In genomic region chr1:197546989-197547388, GRCh38 we compare ENCODE assay signal across 1 cellular context.
TF ChIP-seq lines count a peak whose summit lies in the region.

No MANE protein-coding gene starts in this region.

TF ChIP-seq in HepG2, 621 proteins besides CTCF, POLR2A, EP300 and RAD21 (continued from another document):
- TF ChIP-seq THRA (CRISPR knock-in tag; IDR thresholded peaks at IDR 0.05; ENCODE audit: borderline replicate concordance) (no peak), CBX5 (CRISPR knock-in tag; IDR thresholded peaks at IDR 0.05; ENCODE audit: borderline replicate concordance) (no peak), ZBTB40 (IDR thresholded peaks at IDR 0.05) (no peak), ZBTB40 (CRISPR knock-in tag; IDR thresholded peaks at IDR 0.05) (no peak), ZMYM2 (CRISPR knock-in tag; IDR thresholded peaks at IDR 0.05) (no peak), ZNF747 (CRISPR knock-in tag; IDR thresholded peaks at IDR 0.05; ENCODE audit: borderline replicate concordance) (no peak), THAP9 (CRISPR knock-in tag; IDR thresholded peaks at IDR 0.05; ENCODE audit: borderline replicate concordance) (no peak), SIN3A (IDR thresholded peaks at IDR 0.05; ENCODE audit: borderline replicate concordance, low read depth, low read length) (no peak), ZBTB20 (CRISPR knock-in tag; IDR thresholded peaks at IDR 0.05; ENCODE audit: borderline replicate concordance, low read depth) (no peak), HOMEZ (CRISPR knock-in tag; IDR thresholded peaks at IDR 0.05; ENCODE audit: low read depth) (no peak), JUND (CRISPR knock-in tag; IDR thresholded peaks at IDR 0.05) (no peak), ZNF331 (CRISPR knock-in tag; IDR thresholded peaks at IDR 0.05) (no peak)
